In genomic region chr17:42274273-42274542, GRCh38 we compare ENCODE assay signal across 11 cellular contexts. TPM values are rescaled to one million over a fixed set of nuclear protein-coding genes. Genes with fewer than 3 reads are reported as not detected.
A peak's percentile ranks its signal among the peaks of the same experiment; 100 is the strongest.
DNase-seq lines count a peak whose midpoint lies in the region; ATAC-seq, FAIRE-seq and TF ChIP-seq lines count a peak whose summit lies in the region.
"Had no signal": no experiment of that assay in that cellular context is flagged by ENCODE, and none has a peak within 500 bp of the region (broad histone marks: within the 10 kb centered on the region; RNA-seq: fewer than 3 reads in every experiment).

No MANE protein-coding gene starts in this region.

- H3K4me1 ChIP-seq in SK-N-SH (ENCODE audit: control insufficient read depth in 1 of 2, insufficient read depth in 2 of 2, low read depth in 1 of 2, low read length in 1 of 2) (peaks cover 19 to 21% of the 10 kb centered on the region in 2 experiments), endothelial cell of umbilical vein (ENCODE audit: control insufficient read depth, extremely low read depth, insufficient read depth, low read length) (peaks cover 16% of the 10 kb centered on the region), spleen (peaks cover 29 to 77% (median 65%) of the 10 kb centered on the region in 6 donors)

- H3K4me3 ChIP-seq in SK-N-SH (ENCODE audit: low read depth in 2 of 2, low read length in 1 of 2) (peak overlapping the region in 1 of 2 experiments; percentile 71; a peak in 1 of 4 replicates), SU-DHL-6 (ENCODE audit: insufficient read depth, low read length, poor library complexity, severe bottlenecking) (no peak overlapping the region), endothelial cell of umbilical vein (replicated peaks in 1 of 3; ENCODE audit: insufficient read depth in 1 of 3, low read depth in 1 of 3, low read length in 3 of 3) (no peak overlapping the region), spleen (peak overlapping the region in 3 of 8 donors; percentile 78 to 94 (median 85))

- H3K9me2 ChIP-seq in SK-N-SH (no peaks in the 10 kb centered on the region), SU-DHL-6 (replicated peaks; ENCODE audit: insufficient read depth, low read length) (no peaks in the 10 kb centered on the region)

- TF ChIP-seq CTCF in SK-N-SH (IDR thresholded peaks at IDR 0.05) (no peak), SU-DHL-6 (IDR thresholded peaks at IDR 0.05; ENCODE audit: insufficient read depth, low read length, poor library complexity, severe bottlenecking) (no peak), endothelial cell of umbilical vein (IDR thresholded peaks at IDR 0.05; ENCODE audit: extremely low read depth in 1 of 2, insufficient read depth in 1 of 2, low read depth in 1 of 2, low read length in 2 of 2) (no peak), spleen (IDR thresholded peaks at IDR 0.05 in 8 of 11, conservative IDR thresholded peaks at IDR 0.05 in 3 of 11) (no peak)

- H3K4me2 ChIP-seq in SK-N-SH (peak overlapping the region; percentile 89), SU-DHL-6 (ENCODE audit: low read depth, low read length, poor library complexity, severe bottlenecking) (peak overlapping the region; percentile 81), endothelial cell of umbilical vein (ENCODE audit: insufficient read depth, low read length) (peak overlapping the region; percentile 88)

- TF ChIP-seq RAD21 in SK-N-SH (IDR thresholded peaks at IDR 0.05; ENCODE audit: low read length) = no peak

- CTCF ChIA-PET in SK-N-SH (lab: Yijun Ruan, JAX) = interaction anchor here (1.2 to 1.9 kb wide), 4 partner anchors 14 to 132 kb away, joined by 3 to 7 read pairs (median 4); no protein-coding TSS in a partner anchor
- CTCF ChIA-PET in endothelial cell of umbilical vein (lab: Charles Lee) = interaction anchor here (0.6 to 2.7 kb wide), 4 partner anchors 52 to 244 kb away, joined by 3 to 35 read pairs (median 4); partner anchors contain the start of gene HCRT

- no peak overlapping the region for H3K27ac ChIP-seq in SK-N-SH (ENCODE audit: low read depth in 2 of 2, low read length in 1 of 2)
- no peak overlapping the region for H3K27ac ChIP-seq in SU-DHL-6 (ENCODE audit: low read depth, low read length)
- no peak overlapping the region for H3K27ac ChIP-seq in endothelial cell of umbilical vein (ENCODE audit: insufficient read depth, low read depth, low read length)
- peak overlapping the region in 7 of 8 donors; percentile 87 to 95 (median 91) for H3K27ac ChIP-seq in spleen
- H3K27ac ChIP-seq: SK-N-MC had no signal

- POLR2A ChIA-PET in SK-N-SH (lab: Yijun Ruan, JAX) = no interaction called here
- POLR2A ChIA-PET in endothelial cell of umbilical vein (lab: Charles Lee) = no interaction called here

- H3K27me3 ChIP-seq in SK-N-SH (ENCODE audit: insufficient read depth) = no peaks in the 10 kb centered on the region
- no peaks in the 10 kb centered on the region for H3K27me3 ChIP-seq in SU-DHL-6 (ENCODE audit: low read length)
- no peaks in the 10 kb centered on the region for H3K27me3 ChIP-seq in endothelial cell of umbilical vein (ENCODE audit: control insufficient read depth in 2 of 2, insufficient read depth in 2 of 2, low read length in 2 of 2)
- H3K27me3 ChIP-seq in spleen (replicated peaks in 1 of 7) = no peaks in the 10 kb centered on the region

- intact Hi-C loops in endothelial cell of umbilical vein (cut with micrococcal nuclease) (loop anchor here (2.0 to 10.0 kb wide), 2 partner anchors 21 to 139 kb away; no protein-coding TSS in a partner anchor), spleen (cut with DNase I; ENCODE audit: low total_unique reads) (no loop called here)

- ATAC-seq in SK-N-SH treated with all-trans-retinoic acid at 6 μM for 48 hours (no peak), GM18861 (IDR thresholded peaks at IDR 0.05; ENCODE audit: unreplicated experiment) (no peak)

- H3K9me3 ChIP-seq in SK-N-SH (no peaks in the 10 kb centered on the region), SU-DHL-6 (ENCODE audit: insufficient read depth, low read length) (no peaks in the 10 kb centered on the region), endothelial cell of umbilical vein (replicated peaks; ENCODE audit: control insufficient read depth, insufficient read depth, low read length) (no peaks in the 10 kb centered on the region), spleen (no peaks in the 10 kb centered on the region)

- no peak for TF ChIP-seq POLR2A in endothelial cell of umbilical vein (IDR thresholded peaks at IDR 0.05; ENCODE audit: low read depth, low read length)
- TF ChIP-seq POLR2A in spleen (IDR thresholded peaks at IDR 0.05) = no peak

- H3F3A ChIP-seq in SK-N-SH (replicated peaks; ENCODE audit: insufficient read depth) = peaks cover 6% of the 10 kb centered on the region
- no peaks in the 10 kb centered on the region for H3F3A ChIP-seq in SU-DHL-6 (ENCODE audit: insufficient read depth)

- dilution Hi-C loops in endothelial cell of umbilical vein (cut with MboI; ENCODE audit: extremely low pct_ligation_motif_present, low sequenced_read_pairs) = no loop called here

- H3K9ac ChIP-seq in SK-N-SH (no peak overlapping the region), SU-DHL-6 (ENCODE audit: low read length) (no peak overlapping the region), endothelial cell of umbilical vein (replicated peaks; ENCODE audit: extremely low read depth, insufficient read depth, low read length) (no peak overlapping the region)

- H2AFZ ChIP-seq in SK-N-SH (ENCODE audit: low read depth) (no peak overlapping the region), SU-DHL-6 (ENCODE audit: low read depth, low read length, severe bottlenecking) (no peak overlapping the region), endothelial cell of umbilical vein (ENCODE audit: low read depth, low read length) (no peak overlapping the region)

- H3K36me3 ChIP-seq in SK-N-SH (replicated peaks in 1 of 2; ENCODE audit: control insufficient read depth in 1 of 2, insufficient read depth in 2 of 2, low read length in 1 of 2) = no peaks in the 10 kb centered on the region
- no peaks in the 10 kb centered on the region for H3K36me3 ChIP-seq in SU-DHL-6 (ENCODE audit: low read length)
- no peaks in the 10 kb centered on the region for H3K36me3 ChIP-seq in endothelial cell of umbilical vein (ENCODE audit: control insufficient read depth in 2 of 2, extremely low read depth in 1 of 2, insufficient read depth in 2 of 2, low read length in 2 of 2)
- no peaks in the 10 kb centered on the region for H3K36me3 ChIP-seq in spleen

- H3K79me2 ChIP-seq in SK-N-SH (ENCODE audit: insufficient read depth) (peaks cover 63% of the 10 kb centered on the region), SU-DHL-6 (ENCODE audit: insufficient read depth, low read length) (no peaks in the 10 kb centered on the region; the same call in 1 of the 2 replicates), endothelial cell of umbilical vein (ENCODE audit: control insufficient read depth, insufficient read depth, low read length) (peaks cover 61% of the 10 kb centered on the region)

- H4K20me1 ChIP-seq in SK-N-SH (ENCODE audit: insufficient read depth) = peaks cover 38% of the 10 kb centered on the region
- H4K20me1 ChIP-seq in SU-DHL-6 (ENCODE audit: low read depth, low read length) = no peaks in the 10 kb centered on the region
- H4K20me1 ChIP-seq in endothelial cell of umbilical vein (replicated peaks; ENCODE audit: control insufficient read depth, extremely low read depth, insufficient read depth, low read length) = no peaks in the 10 kb centered on the region

- H3K9me1 ChIP-seq in endothelial cell of umbilical vein (replicated peaks; ENCODE audit: control insufficient read depth, extremely low read depth, insufficient read depth, low read length) = no peaks in the 10 kb centered on the region

- no peak for TF ChIP-seq EP300 in SK-N-SH (IDR thresholded peaks at IDR 0.05; ENCODE audit: borderline replicate concordance in 1 of 2, low read depth in 1 of 2, low read length in 1 of 2)

- no TSS peak for BruUV-seq in endothelial cell of umbilical vein (replicated peaks; lab: Mats Ljungman, UMichigan)

- FAIRE-seq in endothelial cell of umbilical vein (lab: Jason Lieb, UNC) = no peak
- FAIRE-seq in urothelium cell line (lab: Jason Lieb, UNC) = no peak
- FAIRE-seq: A204.1 had no signal

- 98% methylated on average over 3 of the region's 3 CpGs for WGBS in SK-N-SH (ENCODE audit: low lambda C conversion rate)
- 60 to 79% (median 73%) methylated on average over 3 of the region's 3 CpGs for WGBS in spleen, 5 donors

- no peak for DNase-seq in SK-N-SH
- DNase-seq in endothelial cell of umbilical vein (ENCODE audit: low read depth, low spot score) = no peak
- no peak for DNase-seq in spleen
- no peak for DNase-seq in NCI-H82 treated with DMSO at 0.1 percent for 48 hours (lab: John Stamatoyannopoulos, UW; ENCODE audit: unreplicated experiment)
- no peak for DNase-seq in urothelium cell line (ENCODE audit: low spot score)
- DNase-seq: NCI-H526 treated with DMSO at 0.1 percent for 48 hours had no signal

RNA-seq across cellular contexts. Expression of gene STAT5B, which starts 2.0 kb away (rescaled TPM):
- 23.6 and 27.7 TPM in 2 replicates for polyA plus RNA-seq in SK-N-SH (2012; rRNA removed)
- 12.5 and 15.6 TPM in 2 replicates for polyA plus RNA-seq in SK-N-SH (2012; cell fraction: cytosol; rRNA removed)
- polyA plus RNA-seq in SK-N-SH (2012; cell fraction: nucleus; rRNA removed) = 64.3 and 77.5 TPM in 2 replicates
- 53.1 and 53.7 TPM in 2 replicates for total RNA-seq in endothelial cell of umbilical vein
- polyA plus RNA-seq in endothelial cell of umbilical vein = 42.0 and 43.3 TPM in 2 replicates
- polyA plus RNA-seq in endothelial cell of umbilical vein (2011; cell fraction: cytosol; rRNA removed) = 28.6 and 34.2 TPM in 2 replicates
- polyA plus RNA-seq in endothelial cell of umbilical vein (2011; cell fraction: nucleus; rRNA removed) = 136 and 143 TPM in 2 replicates
- 30.8 and 35.1 TPM in 2 replicates for polyA plus RNA-seq in endothelial cell of umbilical vein (2012)
- polyA minus RNA-seq in endothelial cell of umbilical vein = 54.8 and 62.4 TPM in 2 replicates
- polyA minus RNA-seq in endothelial cell of umbilical vein (2011; cell fraction: cytosol; rRNA and poly(A)+ RNA removed) = 30.0 TPM
- polyA minus RNA-seq in endothelial cell of umbilical vein (2011; cell fraction: nucleus; rRNA and poly(A)+ RNA removed) = 45.8 and 49.5 TPM in 2 replicates
- total RNA-seq in spleen = 100 to 1,000 TPM in 5 of 7 donors, 10 to 100 TPM in 2; 90.2 to 171 (median 103) TPM
- 10 to 100 TPM; 26.4 to 34.7 (median 26.4) TPM for polyA plus RNA-seq in spleen

RNA-seq across cellular contexts. Expression of gene STAT5A, which starts 14.1 kb away (rescaled TPM):
- 1.4 and 2.3 TPM in 2 replicates for polyA plus RNA-seq in SK-N-SH (2012; rRNA removed)
- 0.85 and 1.7 TPM in 2 replicates for polyA plus RNA-seq in SK-N-SH (2012; cell fraction: cytosol; rRNA removed)
- polyA plus RNA-seq in SK-N-SH (2012; cell fraction: nucleus; rRNA removed) = 5.1 and 5.8 TPM in 2 replicates
- 23.4 and 23.6 TPM in 2 replicates for total RNA-seq in endothelial cell of umbilical vein
- polyA plus RNA-seq in endothelial cell of umbilical vein = 18.0 and 18.2 TPM in 2 replicates
- 13.6 and 13.9 TPM in 2 replicates for polyA plus RNA-seq in endothelial cell of umbilical vein (2011; cell fraction: cytosol; rRNA removed)
- polyA plus RNA-seq in endothelial cell of umbilical vein (2011; cell fraction: nucleus; rRNA removed) = 24.5 and 28.1 TPM in 2 replicates
- polyA plus RNA-seq in endothelial cell of umbilical vein (2012) = 15.8 and 19.2 TPM in 2 replicates
- 30.7 and 33.7 TPM in 2 replicates for polyA minus RNA-seq in endothelial cell of umbilical vein
- polyA minus RNA-seq in endothelial cell of umbilical vein (2011; cell fraction: cytosol; rRNA and poly(A)+ RNA removed) = 9.0 TPM
- polyA minus RNA-seq in endothelial cell of umbilical vein (2011; cell fraction: nucleus; rRNA and poly(A)+ RNA removed) = 9.1 and 13.5 TPM in 2 replicates
- total RNA-seq in spleen = 100 to 1,000 TPM in 1 of 7 donors, 10 to 100 TPM in 6; 63.7 to 131 (median 76.5) TPM
- 10 to 100 TPM; 22.7 to 42.3 (median 28.4) TPM for polyA plus RNA-seq in spleen

Comparison
In these comparisons a context has a peak if more than half of its experiments do, and no peak if none do; other contexts are left out.
1. H3K27ac ChIP-seq: peak in spleen (7 of 8); none in SK-N-SH (0 of 2), SU-DHL-6 (single experiment) and endothelial cell of umbilical vein (single experiment).
2. Peak in every context shown above with its lines, with median percentiles within 50 percentile points of each other: H3K4me2 ChIP-seq.